9 cellular contexts compared by ENCODE assay signal in the genomic region with DNA sequence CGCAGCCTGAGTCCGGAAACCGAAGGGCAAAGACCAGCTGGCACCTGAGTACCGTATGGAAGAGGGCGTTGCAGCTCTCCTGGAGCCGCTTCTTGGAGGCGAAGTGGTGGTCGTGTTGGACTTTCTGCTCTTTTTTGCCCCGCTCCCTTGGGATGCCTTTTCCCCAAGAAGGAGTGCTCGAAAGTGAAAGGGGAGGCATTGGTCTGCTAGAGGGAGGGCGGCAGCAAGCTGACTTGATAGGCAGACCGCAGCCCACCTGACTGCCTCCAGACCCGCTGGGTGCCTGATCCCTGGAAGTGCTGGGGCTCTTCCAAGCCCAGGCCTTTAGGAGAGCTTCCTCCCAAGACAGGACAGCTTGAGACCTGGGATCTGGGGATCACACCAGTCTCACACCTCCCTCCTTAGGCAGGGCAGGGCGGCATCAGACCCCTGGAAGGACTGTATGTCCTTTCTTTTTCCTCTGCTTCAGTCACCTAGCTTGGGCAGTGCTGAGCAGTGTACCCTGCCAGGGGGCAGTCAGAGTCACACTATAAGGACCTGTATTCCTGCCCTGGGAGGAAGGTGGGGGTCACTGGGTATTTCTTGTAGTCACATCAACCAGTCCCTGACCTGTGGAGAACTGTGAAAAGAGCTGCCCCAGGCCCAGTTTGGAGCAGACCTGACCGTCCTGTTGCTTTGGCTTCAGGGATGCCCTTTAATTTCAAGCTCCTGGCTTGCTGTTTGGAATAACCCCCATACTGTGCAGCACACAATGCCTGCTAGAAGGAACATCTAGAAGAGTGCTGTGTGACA. TPM values are rescaled to one million over a fixed set of nuclear protein-coding genes. Genes with fewer than 3 reads are reported as not detected.
A peak's percentile ranks its signal among the peaks of the same experiment; 100 is the strongest.
DNase-seq lines count a peak whose midpoint lies in the region; ATAC-seq, FAIRE-seq and TF ChIP-seq lines count a peak whose summit lies in the region.
"Had no signal": no experiment of that assay in that cellular context is flagged by ENCODE, and none has a peak within 500 bp of the region (broad histone marks: within the 10 kb centered on the region; RNA-seq: fewer than 3 reads in every experiment).

No MANE protein-coding gene starts in this region.

- no peaks in the 10 kb centered on the region for H3K27me3 ChIP-seq in mucosa of stomach (ENCODE audit: control insufficient read depth, insufficient read depth, low read length)

- peaks cover 37% of the 10 kb centered on the region for H3K4me1 ChIP-seq in mucosa of stomach (ENCODE audit: control insufficient read depth, insufficient read depth, low read length)

- DNase-seq in activated T-cell treated with anti-CD3 and anti-CD28 coated beads, Interleukin-2, amount 50 U/mL, for 24 hours = no peak
- DNase-seq in activated T-cell treated with anti-CD3 and anti-CD28 coated beads for 4 hours = no peak
- peak; percentile 65 for DNase-seq in NCI-H2227 (lab: John Stamatoyannopoulos, UW; ENCODE audit: unreplicated experiment)
- DNase-seq in dermis blood vessel endothelial cell = peak; percentile 47
- DNase-seq in stimulated activated CD4-positive, alpha-beta T cell treated with anti-CD3 and anti-CD28 coated beads, Interleukin-15, amount 100 ng/mL, for 24 hours = no peak
- DNase-seq in H54 (ENCODE audit: insufficient read length, low spot score) = no peak

- H3K27me3 Mint-ChIP-seq in activated T-cell treated with anti-CD3 and anti-CD28 coated beads, Interleukin-2, amount 50 U/mL, for 24 hours = peaks cover 10% of the 10 kb centered on the region

- peak overlapping the region; percentile 87 for H3K4me3 Mint-ChIP-seq in activated T-cell treated with anti-CD3 and anti-CD28 coated beads, Interleukin-2, amount 50 U/mL, for 24 hours

- ATAC-seq in HG03442 (IDR thresholded peaks at IDR 0.05; ENCODE audit: unreplicated experiment) = no peak

- no peak for TF ChIP-seq POLR2A in H54 (IDR thresholded peaks at IDR 0.05; ENCODE audit: low read depth, low read length)

- peaks cover 2% of the 10 kb centered on the region for H3K9me3 Mint-ChIP-seq in activated T-cell treated with anti-CD3 and anti-CD28 coated beads, Interleukin-2, amount 50 U/mL, for 24 hours

- H3K4me1 Mint-ChIP-seq in activated T-cell treated with anti-CD3 and anti-CD28 coated beads, Interleukin-2, amount 50 U/mL, for 24 hours (ENCODE audit: low read depth) = peaks cover 17% of the 10 kb centered on the region

- H3K36me3 ChIP-seq in mucosa of stomach (ENCODE audit: control insufficient read depth, insufficient read depth, low read length) = no peaks in the 10 kb centered on the region

- H3K4me3 ChIP-seq in mucosa of stomach (ENCODE audit: low read length) = peak overlapping the region; percentile 65

- H3K36me3 Mint-ChIP-seq in activated T-cell treated with anti-CD3 and anti-CD28 coated beads, Interleukin-2, amount 50 U/mL, for 24 hours (ENCODE audit: low read depth) = peaks cover 3% of the 10 kb centered on the region

- no peak overlapping the region for H3K27ac Mint-ChIP-seq in activated T-cell treated with anti-CD3 and anti-CD28 coated beads, Interleukin-2, amount 50 U/mL, for 24 hours

- no peak for FAIRE-seq in H54 (lab: Jason Lieb, UNC)
- FAIRE-seq: G401.6 had no signal

- no peaks in the 10 kb centered on the region for H3K9me3 ChIP-seq in mucosa of stomach (ENCODE audit: control insufficient read depth, low read length)

- peak overlapping the region; percentile 69 for H3K9ac ChIP-seq in mucosa of stomach (ENCODE audit: low read length)

RNA-seq across cellular contexts. Expression of a gene that starts 2.1 kb away (rescaled TPM):
- 4.2 and 7.3 TPM in 2 replicates for total RNA-seq in dermis blood vessel endothelial cell

RNA-seq across cellular contexts. Expression of a gene that starts 40.3 kb away (rescaled TPM):
- total RNA-seq in dermis blood vessel endothelial cell = 8.2 and 10.4 TPM in 2 replicates

Comparison
In these comparisons a context has a peak if more than half of its experiments do, and no peak if none do; other contexts are left out.
1. DNase-seq: peak in NCI-H2227 (single experiment) and dermis blood vessel endothelial cell (single experiment); none in activated T-cell treated with anti-CD3 and anti-CD28 coated beads, Interleukin-2, amount 50 U/mL, for 24 hours (single experiment), activated T-cell treated with anti-CD3 and anti-CD28 coated beads for 4 hours (single experiment), stimulated activated CD4-positive, alpha-beta T cell treated with anti-CD3 and anti-CD28 coated beads, Interleukin-15, amount 100 ng/mL, for 24 hours (single experiment) and H54 (single experiment).